In genomic region chr1:83718338-83718737, GRCh38 we compare ENCODE assay signal across 13 cellular contexts.
"Had no signal": no experiment of that assay in that cellular context is flagged by ENCODE, and none has a peak within 500 bp of the region (broad histone marks: within the 10 kb centered on the region; RNA-seq: fewer than 3 reads in every experiment).

No MANE protein-coding gene starts in this region.

- ATAC-seq: activated CD4-positive, alpha-beta T cell treated with anti-CD3 and anti-CD28 coated beads for 36 hours; activated CD8-positive, alpha-beta T cell treated with anti-CD3 and anti-CD28 coated beads for 36 hours; activated naive CD8-positive, alpha-beta T cell treated with anti-CD3 and anti-CD28 coated beads, Interleukin-2, amount 50 U/mL, for 24 hours; esophagus mucosa had no signal

- H3K27me3 Mint-ChIP-seq: activated CD4-positive, alpha-beta T cell treated with anti-CD3 and anti-CD28 coated beads for 36 hours; activated CD8-positive, alpha-beta T cell treated with anti-CD3 and anti-CD28 coated beads for 36 hours; activated naive CD8-positive, alpha-beta T cell treated with anti-CD3 and anti-CD28 coated beads, Interleukin-2, amount 50 U/mL, for 24 hours had no signal

- H3K27me3 ChIP-seq: tibial artery, vagina had no signal

- H3K4me3 ChIP-seq: tibial artery, vagina had no signal

- H3K4me1 Mint-ChIP-seq: activated CD4-positive, alpha-beta T cell treated with anti-CD3 and anti-CD28 coated beads for 36 hours; activated naive CD8-positive, alpha-beta T cell treated with anti-CD3 and anti-CD28 coated beads, Interleukin-2, amount 50 U/mL, for 24 hours; mesothelial cell of epicardium had no signal

- H3K9me3 ChIP-seq: tibial artery, vagina had no signal

- H3K36me3 ChIP-seq: tibial artery, vagina had no signal

- H3K36me3 Mint-ChIP-seq: mesothelial cell of epicardium had no signal

- H3K27ac Mint-ChIP-seq: activated CD4-positive, alpha-beta T cell treated with anti-CD3 and anti-CD28 coated beads for 36 hours; activated CD8-positive, alpha-beta T cell treated with anti-CD3 and anti-CD28 coated beads for 36 hours; activated naive CD8-positive, alpha-beta T cell treated with anti-CD3 and anti-CD28 coated beads, Interleukin-2, amount 50 U/mL, for 24 hours; activated T-helper 1 cell treated with anti-CD3 and anti-CD28 coated beads, Interleukin-12 subunit alpha, Interleukin-12 subunit beta, Interleukin-2, Interleukin-4 antibody, amounts not matched to agents 30 ng/mL and 10 ng/mL and 1 ng/mL, durations not matched to agents 14 hours and 24 hours and 36 hours; mesothelial cell of epicardium had no signal

- DNase-seq: activated CD4-positive, alpha-beta T cell treated with anti-CD3 and anti-CD28 coated beads for 36 hours; activated CD8-positive, alpha-beta memory T cell treated with anti-CD3 and anti-CD28 coated beads, Interleukin-2, amount 50 U/mL, for 48 hours; activated CD8-positive, alpha-beta T cell treated with anti-CD3 and anti-CD28 coated beads for 36 hours; activated naive CD4-positive, alpha-beta T cell treated with Interleukin-2 at 50 U/mL for 16 hours; activated naive CD8-positive, alpha-beta T cell treated with anti-CD3 and anti-CD28 coated beads, Interleukin-2, amount 50 U/mL, for 24 hours; retina; stimulated activated CD4-positive, alpha-beta T cell treated with anti-CD3 and anti-CD28 coated beads, Interleukin-15, amount 100 ng/mL, for 24 hours; tibial artery had no signal

- H3K9me3 Mint-ChIP-seq: activated CD8-positive, alpha-beta T cell treated with anti-CD3 and anti-CD28 coated beads for 36 hours; activated naive CD8-positive, alpha-beta T cell treated with anti-CD3 and anti-CD28 coated beads, Interleukin-2, amount 50 U/mL, for 24 hours; activated T-helper 1 cell treated with anti-CD3 and anti-CD28 coated beads, Interleukin-12 subunit alpha, Interleukin-12 subunit beta, Interleukin-2, Interleukin-4 antibody, amounts not matched to agents 30 ng/mL and 10 ng/mL and 1 ng/mL, durations not matched to agents 14 hours and 24 hours and 36 hours had no signal

- H3K4me1 ChIP-seq: tibial artery, vagina had no signal

- H3K27ac ChIP-seq: tibial artery, vagina, VCaP had no signal

- H3K4me3 Mint-ChIP-seq: activated CD4-positive, alpha-beta T cell treated with anti-CD3 and anti-CD28 coated beads for 36 hours; activated CD8-positive, alpha-beta T cell treated with anti-CD3 and anti-CD28 coated beads for 36 hours; activated naive CD8-positive, alpha-beta T cell treated with anti-CD3 and anti-CD28 coated beads, Interleukin-2, amount 50 U/mL, for 24 hours; activated T-helper 1 cell treated with anti-CD3 and anti-CD28 coated beads, Interleukin-12 subunit alpha, Interleukin-12 subunit beta, Interleukin-2, Interleukin-4 antibody, amounts not matched to agents 30 ng/mL and 10 ng/mL and 1 ng/mL, durations not matched to agents 14 hours and 24 hours and 36 hours; mesothelial cell of epicardium had no signal
